24 cellular contexts compared by ENCODE assay signal in the genomic region with DNA sequence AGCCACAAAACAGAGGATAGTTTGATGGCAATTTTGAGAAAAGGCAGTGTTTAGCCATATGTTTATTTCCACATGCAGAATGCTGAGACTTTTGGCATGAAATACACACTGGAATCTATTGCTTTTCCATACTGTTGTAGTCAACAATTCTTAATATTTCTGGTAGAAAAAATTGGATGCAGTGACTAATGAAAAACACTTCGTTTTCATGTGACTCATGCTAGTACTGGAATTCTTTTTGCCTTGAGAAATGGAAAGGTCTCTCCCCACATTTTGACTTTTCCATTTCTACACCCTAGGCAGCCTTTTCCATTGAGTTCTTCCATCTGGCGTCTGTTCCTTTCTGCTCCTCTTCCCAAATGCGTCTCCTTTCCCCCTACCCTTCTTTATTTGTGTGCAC.
A peak's percentile ranks its signal among the peaks of the same experiment; 100 is the strongest.
DNase-seq lines count a peak whose midpoint lies in the region; ATAC-seq, FAIRE-seq and TF ChIP-seq lines count a peak whose summit lies in the region.
"Had no signal": no experiment of that assay in that cellular context is flagged by ENCODE, and none has a peak within 500 bp of the region (broad histone marks: within the 10 kb centered on the region; RNA-seq: fewer than 3 reads in every experiment).

No MANE protein-coding gene starts in this region.

- H3K4me1 Mint-ChIP-seq in HFFc6 (ENCODE audit: low read depth), result peaks cover 26% of the 10 kb centered on the region
- H3K4me1 Mint-ChIP-seq: activated B cell treated with CpG ODN at 0.5 μM for 24 hours; activated CD4-positive, alpha-beta memory T cell treated with anti-CD3 and anti-CD28 coated beads, Interleukin-2, amount 10 ng/mL, durations not matched to agents 7 days and 5 days; natural killer cell had no signal

- TF ChIP-seq POLR2A in tibial nerve (IDR thresholded peaks at IDR 0.05) (no peak), GM12892 (IDR thresholded peaks at IDR 0.05; ENCODE audit: low read depth, low read length) (no peak)

- BruUV-seq in PC-9 (replicated peaks; lab: Mats Ljungman, UMichigan), result no TSS peak

- H3K36me3 Mint-ChIP-seq in HFFc6 (ENCODE audit: low read depth), result no peaks in the 10 kb centered on the region
- H3K36me3 Mint-ChIP-seq: natural killer cell had no signal

- CTCF ChIA-PET in PC-9 (lab: Charles Lee), result no interaction called here

- H3K36me3 ChIP-seq in brain microvascular endothelial cell (replicated peaks) (no peaks in the 10 kb centered on the region), tibial nerve (no peaks in the 10 kb centered on the region), PC-9 (ENCODE audit: low read depth) (no peaks in the 10 kb centered on the region)
- H3K36me3 ChIP-seq: BLaER1, stomach, upper lobe of left lung had no signal

- H3K27me3 ChIP-seq in brain microvascular endothelial cell (replicated peaks), result no peaks in the 10 kb centered on the region
- no peaks in the 10 kb centered on the region for H3K27me3 ChIP-seq in tibial nerve
- H3K27me3 ChIP-seq in PC-9 (ENCODE audit: insufficient read depth, low read depth), result no peaks in the 10 kb centered on the region
- H3K27me3 ChIP-seq: hepatocyte, upper lobe of left lung had no signal

- no peak overlapping the region for H3K4me3 ChIP-seq in brain microvascular endothelial cell (ENCODE audit: low read depth, low read length)
- H3K4me3 ChIP-seq in fibroblast of the aortic adventitia (ENCODE audit: low read depth, low read length), result no peak overlapping the region
- no peak overlapping the region for H3K4me3 ChIP-seq in tibial nerve
- no peak overlapping the region for H3K4me3 ChIP-seq in PC-9
- H3K4me3 ChIP-seq: BLaER1, hepatocyte, skin epidermis, stomach, upper lobe of left lung had no signal

- H3K4me1 ChIP-seq in tibial nerve, result no peaks in the 10 kb centered on the region
- no peaks in the 10 kb centered on the region for H3K4me1 ChIP-seq in PC-9 (replicated peaks; ENCODE audit: insufficient read depth)
- H3K4me1 ChIP-seq: BLaER1, stomach, upper lobe of left lung had no signal

- POLR2A ChIA-PET in PC-9 (lab: Charles Lee; ENCODE audit: unreplicated experiment), result no interaction called here

- TF ChIP-seq CTCF in HFFc6 (IDR thresholded peaks at IDR 0.05) (no peak), brain microvascular endothelial cell (IDR thresholded peaks at IDR 0.05; ENCODE audit: low read depth, low read length, missing control alignments) (no peak), fibroblast of the aortic adventitia (IDR thresholded peaks at IDR 0.05; ENCODE audit: insufficient read depth, low read length) (no peak), tibial nerve (IDR thresholded peaks at IDR 0.05) (no peak), PC-9 (conservative IDR thresholded peaks at IDR 0.05) (no peak)

- no peak for ATAC-seq in HG03025 (IDR thresholded peaks at IDR 0.05; ENCODE audit: low FRiP score, unreplicated experiment)
- ATAC-seq: esophagus mucosa, natural killer cell had no signal

- FAIRE-seq in GM12892 (lab: Jason Lieb, UNC), result no peak
- FAIRE-seq: islet of Langerhans had no signal

- H3K9me2 ChIP-seq in PC-9 (ENCODE audit: insufficient read depth), result no peaks in the 10 kb centered on the region

- no peaks in the 10 kb centered on the region for H3K79me2 ChIP-seq in PC-9 (ENCODE audit: low read depth)
- H3K79me2 ChIP-seq: hepatocyte had no signal

- no peaks in the 10 kb centered on the region for H3F3A ChIP-seq in PC-9 (ENCODE audit: insufficient read depth, low read depth)

- no peaks in the 10 kb centered on the region for H3K27me3 Mint-ChIP-seq in HFFc6 (ENCODE audit: insufficient read depth)
- H3K27me3 Mint-ChIP-seq: activated CD4-positive, alpha-beta memory T cell treated with anti-CD3 and anti-CD28 coated beads, Interleukin-2, amount 10 ng/mL, durations not matched to agents 7 days and 5 days; brain had no signal

- H3K9me3 ChIP-seq in tibial nerve, result no peaks in the 10 kb centered on the region
- no peaks in the 10 kb centered on the region for H3K9me3 ChIP-seq in PC-9 (ENCODE audit: insufficient read depth, low read depth)
- H3K9me3 ChIP-seq: BLaER1, stomach, upper lobe of left lung had no signal

- peak overlapping the region; percentile 60 for H3K27ac ChIP-seq in brain microvascular endothelial cell
- peak overlapping the region in 3 of 4 donors; percentile 15 to 78 (median 58) for H3K27ac ChIP-seq in tibial nerve
- no peak overlapping the region for H3K27ac ChIP-seq in PC-9
- H3K27ac ChIP-seq: BLaER1, hepatocyte, skin epidermis, stomach, upper lobe of left lung had no signal

- no peak overlapping the region for H2AFZ ChIP-seq in PC-9
- H2AFZ ChIP-seq: hepatocyte had no signal

- no peaks in the 10 kb centered on the region for H3K9me3 Mint-ChIP-seq in HFFc6
- H3K9me3 Mint-ChIP-seq: activated B cell treated with CpG ODN at 0.5 μM for 24 hours; activated CD4-positive, alpha-beta memory T cell treated with anti-CD3 and anti-CD28 coated beads, Interleukin-2, amount 10 ng/mL, durations not matched to agents 7 days and 5 days; activated T-cell treated with anti-CD3 and anti-CD28 coated beads, Interleukin-2, amount 50 U/mL, for 24 hours had no signal

- DNase-seq in HFFc6, result peak; percentile 25
- no peak for DNase-seq in brain microvascular endothelial cell
- DNase-seq in fibroblast of the aortic adventitia (ENCODE audit: low read depth), result peak; percentile 20
- DNase-seq in tibial nerve (ENCODE audit: low spot score in 2 of 2), result no peak
- DNase-seq in GM12892 (ENCODE audit: insufficient read length), result no peak
- DNase-seq in PC-9, result no peak
- DNase-seq: activated B cell treated with CpG ODN at 0.5 μM for 24 hours; activated CD4-positive, alpha-beta memory T cell treated with anti-CD3 and anti-CD28 coated beads, Interleukin-2, amount 10 ng/mL, durations not matched to agents 7 days and 5 days; activated naive CD4-positive, alpha-beta T cell treated with anti-CD3 and anti-CD28 coated beads, Interleukin-2, amount 50 U/mL, for 16 hours; activated T-cell treated with anti-CD3 and anti-CD28 coated beads, Interleukin-2, amount 50 U/mL, for 24 hours; GDM1; H9; natural killer cell; NCI-H187; stimulated activated CD4-positive, alpha-beta T cell treated with anti-CD3 and anti-CD28 coated beads, Interleukin-2, amount 100 ng/mL, for 48 hours; stomach; upper lobe of left lung had no signal

- H3K4me3 Mint-ChIP-seq in HFFc6, result peak overlapping the region; percentile 41
- H3K4me3 Mint-ChIP-seq: activated B cell treated with CpG ODN at 0.5 μM for 24 hours; activated CD4-positive, alpha-beta memory T cell treated with anti-CD3 and anti-CD28 coated beads, Interleukin-2, amount 10 ng/mL, durations not matched to agents 7 days and 5 days; activated T-cell treated with anti-CD3 and anti-CD28 coated beads, Interleukin-2, amount 50 U/mL, for 24 hours; brain; H9; natural killer cell had no signal

- in situ Hi-C loops in brain microvascular endothelial cell (cut with HindIII; ENCODE audit: low pct_ligation_motif_present, low sequenced_read_pairs), result no loop called here

- intact Hi-C loops in PC-9 (cut with micrococcal nuclease; ENCODE audit: unreplicated experiment), result no loop called here

- H3K27ac Mint-ChIP-seq in HFFc6, result peak overlapping the region; percentile 82
- H3K27ac Mint-ChIP-seq: activated B cell treated with CpG ODN at 0.5 μM for 24 hours; activated CD4-positive, alpha-beta memory T cell treated with anti-CD3 and anti-CD28 coated beads, Interleukin-2, amount 10 ng/mL, durations not matched to agents 7 days and 5 days; activated T-cell treated with anti-CD3 and anti-CD28 coated beads, Interleukin-2, amount 50 U/mL, for 24 hours; brain; H9; natural killer cell had no signal

- H4K20me1 ChIP-seq in PC-9 (ENCODE audit: insufficient read depth), result no peaks in the 10 kb centered on the region
- H4K20me1 ChIP-seq: BLaER1 had no signal

- peak in 1 of 2 donors; percentile 13 for TF ChIP-seq EP300 in tibial nerve (IDR thresholded peaks at IDR 0.05)

- no peak overlapping the region for H3K4me2 ChIP-seq in PC-9
- H3K4me2 ChIP-seq: BLaER1, hepatocyte had no signal

- 43 to 48% methylated on average over 3 of the region's 3 CpGs for WGBS in tibial nerve, 2 donors

Comparison
In these comparisons a context has a peak if more than half of its experiments do, and no peak if none do; other contexts are left out.
1. DNase-seq: peak in HFFc6 (single experiment) and fibroblast of the aortic adventitia (single experiment); none in brain microvascular endothelial cell (single experiment), tibial nerve (0 of 2), GM12892 (single experiment) and PC-9 (0 of 2).